ENCODE assay signal across 18 cellular contexts in genomic region chr4:3208826-3209225, GRCh38. TPM values are rescaled to one million over a fixed set of nuclear protein-coding genes. Genes with fewer than 3 reads are reported as not detected.
DNase-seq lines count a peak whose midpoint lies in the region; ATAC-seq and TF ChIP-seq lines count a peak whose summit lies in the region.
"Had no signal": no experiment of that assay in that cellular context is flagged by ENCODE, and none has a peak within 500 bp of the region (broad histone marks: within the 10 kb centered on the region; RNA-seq: fewer than 3 reads in every experiment).

No MANE protein-coding gene starts in this region.

- DNase-seq in natural killer cell: peak; percentile 4
- no peak for DNase-seq in natural killer cell treated with Interleukin-12 subunit alpha and Interleukin-12 subunit beta and Interleukin-15 and Interleukin-18, amount 100 ng/mL, for 72 hours (ENCODE audit: low spot score)
- DNase-seq in endothelial cell (ENCODE audit: low spot score): no peak
- peak; percentile 67 for DNase-seq in mesenteric fat pad (ENCODE audit: low spot score)
- no peak for DNase-seq in GM10266 (ENCODE audit: extremely low spot score)
- DNase-seq in NCI-H2227 (lab: John Stamatoyannopoulos, UW; ENCODE audit: unreplicated experiment): no peak
- DNase-seq: CD4-positive, CD25-positive, alpha-beta regulatory T cell; CD8-positive, alpha-beta memory T cell; COR-L47; DMS 273 treated with DMSO at 0.1 percent for 48 hours; DMS53; DND-41; EL; HCEC 1CT had no signal

- TF ChIP-seq CTCF in natural killer cell (IDR thresholded peaks at IDR 0.05): no peak
- no peak for TF ChIP-seq CTCF in endothelial cell (IDR thresholded peaks at IDR 0.05; ENCODE audit: unreplicated experiment)
- no peak for TF ChIP-seq CTCF in GM10266 (IDR thresholded peaks at IDR 0.05; ENCODE audit: control insufficient read depth, insufficient read depth, low read depth, missing control alignments)

- H3K4me1 Mint-ChIP-seq in natural killer cell (peaks cover 22% of the 10 kb centered on the region in 2 donors), endothelial cell (ENCODE audit: unreplicated experiment) (no peaks in the 10 kb centered on the region)
- H3K4me1 Mint-ChIP-seq in natural killer cell treated with Interleukin-12 subunit alpha and Interleukin-12 subunit beta and Interleukin-15 and Interleukin-18, amount 100 ng/mL, for 72 hours (ENCODE audit: low read depth in 2 of 2): peaks cover 13 to 27% of the 10 kb centered on the region in 2 donors
- no peaks in the 10 kb centered on the region for H3K4me1 Mint-ChIP-seq in stimulated activated memory B cell treated with anti-CD40 and anti-IgM and Interleukin-4, amounts not matched to agents 10 μg/mL and 1 μg/mL and 100 μg/mL, for 72 hours
- H3K4me1 Mint-ChIP-seq: B cell, GM23338 had no signal

- no peak overlapping the region for H3K4me3 Mint-ChIP-seq in natural killer cell
- H3K4me3 Mint-ChIP-seq in natural killer cell treated with Interleukin-12 subunit alpha and Interleukin-12 subunit beta and Interleukin-15 and Interleukin-18, amount 100 ng/mL, for 72 hours: no peak overlapping the region
- H3K4me3 Mint-ChIP-seq in endothelial cell (ENCODE audit: unreplicated experiment): no peak overlapping the region
- no peak overlapping the region for H3K4me3 Mint-ChIP-seq in stimulated activated memory B cell treated with anti-CD40 and anti-IgM and Interleukin-4, amounts not matched to agents 10 μg/mL and 1 μg/mL and 100 μg/mL, for 72 hours
- H3K4me3 Mint-ChIP-seq: B cell; CD8-positive, alpha-beta memory T cell; GM23338 had no signal

- no peak for ATAC-seq in natural killer cell
- ATAC-seq in natural killer cell treated with Interleukin-12 subunit alpha and Interleukin-12 subunit beta and Interleukin-15 and Interleukin-18, amount 100 ng/mL, for 72 hours: no peak
- no peak for ATAC-seq in stimulated activated memory B cell treated with anti-CD40 and anti-IgM and Interleukin-4, amounts not matched to agents 10 μg/mL and 1 μg/mL and 100 μg/mL, for 72 hours
- ATAC-seq in GM18907 (IDR thresholded peaks at IDR 0.05; ENCODE audit: unreplicated experiment): no peak
- ATAC-seq: GM23338 had no signal

- H3K36me3 Mint-ChIP-seq in natural killer cell (peaks cover 23% of the 10 kb centered on the region), endothelial cell (ENCODE audit: low read depth, unreplicated experiment) (peaks cover 42% of the 10 kb centered on the region)
- H3K36me3 Mint-ChIP-seq in natural killer cell treated with Interleukin-12 subunit alpha and Interleukin-12 subunit beta and Interleukin-15 and Interleukin-18, amount 100 ng/mL, for 72 hours: peaks cover 22% of the 10 kb centered on the region
- H3K36me3 Mint-ChIP-seq in stimulated activated memory B cell treated with anti-CD40 and anti-IgM and Interleukin-4, amounts not matched to agents 10 μg/mL and 1 μg/mL and 100 μg/mL, for 72 hours: peaks cover 65% of the 10 kb centered on the region

- intact Hi-C loops in natural killer cell (cut with micrococcal nuclease): no loop called here

- no peaks in the 10 kb centered on the region for H3K9me3 Mint-ChIP-seq in natural killer cell
- no peaks in the 10 kb centered on the region for H3K9me3 Mint-ChIP-seq in natural killer cell treated with Interleukin-12 subunit alpha and Interleukin-12 subunit beta and Interleukin-15 and Interleukin-18, amount 100 ng/mL, for 72 hours
- H3K9me3 Mint-ChIP-seq in endothelial cell (ENCODE audit: unreplicated experiment): no peaks in the 10 kb centered on the region
- H3K9me3 Mint-ChIP-seq in stimulated activated memory B cell treated with anti-CD40 and anti-IgM and Interleukin-4, amounts not matched to agents 10 μg/mL and 1 μg/mL and 100 μg/mL, for 72 hours: no peaks in the 10 kb centered on the region
- H3K9me3 Mint-ChIP-seq: CD4-positive, CD25-positive, alpha-beta regulatory T cell; GM23338 had no signal

- H3K27ac Mint-ChIP-seq in natural killer cell: no peak overlapping the region
- peak overlapping the region in 1 of 2 donors; percentile 36 for H3K27ac Mint-ChIP-seq in natural killer cell treated with Interleukin-12 subunit alpha and Interleukin-12 subunit beta and Interleukin-15 and Interleukin-18, amount 100 ng/mL, for 72 hours
- peak overlapping the region; percentile 42 for H3K27ac Mint-ChIP-seq in endothelial cell (ENCODE audit: unreplicated experiment)
- peak overlapping the region; percentile 14 for H3K27ac Mint-ChIP-seq in stimulated activated memory B cell treated with anti-CD40 and anti-IgM and Interleukin-4, amounts not matched to agents 10 μg/mL and 1 μg/mL and 100 μg/mL, for 72 hours
- H3K27ac Mint-ChIP-seq: B cell; CD8-positive, alpha-beta memory T cell; GM23338 had no signal

- H3K27me3 Mint-ChIP-seq in natural killer cell (ENCODE audit: low read depth in 2 of 2) (no peaks in the 10 kb centered on the region), endothelial cell (ENCODE audit: unreplicated experiment) (no peaks in the 10 kb centered on the region)
- H3K27me3 Mint-ChIP-seq in natural killer cell treated with Interleukin-12 subunit alpha and Interleukin-12 subunit beta and Interleukin-15 and Interleukin-18, amount 100 ng/mL, for 72 hours: no peaks in the 10 kb centered on the region
- H3K27me3 Mint-ChIP-seq in stimulated activated memory B cell treated with anti-CD40 and anti-IgM and Interleukin-4, amounts not matched to agents 10 μg/mL and 1 μg/mL and 100 μg/mL, for 72 hours: no peaks in the 10 kb centered on the region
- H3K27me3 Mint-ChIP-seq: B cell; CD4-positive, CD25-positive, alpha-beta regulatory T cell; CD8-positive, alpha-beta memory T cell had no signal

RNA-seq across cellular contexts. Expression of gene MSANTD1, which starts 40.1 kb away (rescaled TPM):
- 1 to 10 TPM in 2 of 3 donors, under 1 TPM in 1; 0.54 to 2.2 (median 1.8) TPM for total RNA-seq in natural killer cell
- 1 to 10 TPM; 1.8 to 2.0 TPM for total RNA-seq in natural killer cell treated with Interleukin-12 subunit alpha and Interleukin-12 subunit beta and Interleukin-15 and Interleukin-18, amount 100 ng/mL, for 72 hours
- total RNA-seq in endothelial cell (ENCODE audit: unreplicated experiment): 0.97 TPM
- total RNA-seq in mesenteric fat pad: 0.80 TPM

Comparison
In these comparisons a context has a peak if more than half of its experiments do, and no peak if none do; other contexts are left out.
1. DNase-seq: peak in natural killer cell (single experiment) and mesenteric fat pad (single experiment); none in natural killer cell treated with Interleukin-12 subunit alpha and Interleukin-12 subunit beta and Interleukin-15 and Interleukin-18, amount 100 ng/mL, for 72 hours (single experiment), endothelial cell (single experiment), GM10266 (single experiment) and NCI-H2227 (single experiment).
2. H3K27ac Mint-ChIP-seq: peak in endothelial cell (single experiment) and stimulated activated memory B cell treated with anti-CD40 and anti-IgM and Interleukin-4, amounts not matched to agents 10 μg/mL and 1 μg/mL and 100 μg/mL, for 72 hours (single experiment); none in natural killer cell (0 of 2).